In genomic region chr18:21682276-21683051, GRCh38 we compare ENCODE assay signal across 8 cellular contexts. TPM values are rescaled to one million over a fixed set of nuclear protein-coding genes. Genes with fewer than 3 reads are reported as not detected.
DNase-seq lines count a peak whose midpoint lies in the region; ATAC-seq and TF ChIP-seq lines count a peak whose summit lies in the region.

No MANE protein-coding gene starts in this region.

- no peak overlapping the region for H3K27ac Mint-ChIP-seq in CD4-positive, alpha-beta memory T cell
- no peak overlapping the region for H3K27ac Mint-ChIP-seq in central memory CD8-positive, alpha-beta T cell (ENCODE audit: low read depth)

- peak; percentile 44 for ATAC-seq in GM21381 (IDR thresholded peaks at IDR 0.05; ENCODE audit: unreplicated experiment)
- ATAC-seq in central memory CD8-positive, alpha-beta T cell (replicated peaks; ENCODE audit: extremely low read depth, poor library complexity, severe bottlenecking) = peak; percentile 83

- peaks cover 0 to 10% of the 10 kb centered on the region in 2 donors for H3K36me3 Mint-ChIP-seq in CD4-positive, alpha-beta memory T cell
- H3K36me3 Mint-ChIP-seq in central memory CD8-positive, alpha-beta T cell (ENCODE audit: insufficient read depth) = peaks cover 7% of the 10 kb centered on the region

- intact Hi-C loops in CD4-positive, alpha-beta memory T cell (cut with micrococcal nuclease) = loop anchor here (2.0 kb wide), 1 partner anchor 58 kb away; the partner anchor contains the start of gene MIB1
- intact Hi-C loops in vagina (cut with DNase I) = no loop called here

- POLR2A ChIA-PET in CD4-positive, alpha-beta memory T cell (lab: Charles Lee; ENCODE audit: partially characterized antibody) = interaction anchor here (0.8 to 2.4 kb wide), 14 partner anchors 11 to 571 kb away, joined by 3 to 40 read pairs (median 4); partner anchors contain the start of genes ABHD3, ESCO1, MIB1 and ROCK1

- no peak overlapping the region for H3K4me3 Mint-ChIP-seq in CD4-positive, alpha-beta memory T cell
- H3K4me3 Mint-ChIP-seq in central memory CD8-positive, alpha-beta T cell = no peak overlapping the region

- TF ChIP-seq CTCF in vagina (IDR thresholded peaks at IDR 0.05) = no peak

- H3K36me3 ChIP-seq in CD4-positive, alpha-beta memory T cell (ENCODE audit: insufficient read depth, low read length) = no peaks in the 10 kb centered on the region
- H3K36me3 ChIP-seq in vagina = no peaks in the 10 kb centered on the region

- H3K27me3 Mint-ChIP-seq in CD4-positive, alpha-beta memory T cell = no peaks in the 10 kb centered on the region
- no peaks in the 10 kb centered on the region for H3K27me3 Mint-ChIP-seq in central memory CD8-positive, alpha-beta T cell

- peaks cover 9 to 19% (median 15%) of the 10 kb centered on the region in 4 donors for H3K4me1 Mint-ChIP-seq in CD4-positive, alpha-beta memory T cell
- H3K4me1 Mint-ChIP-seq in central memory CD8-positive, alpha-beta T cell = peaks cover 15% of the 10 kb centered on the region

- peak overlapping the region; percentile 61 to 66 for H3K4me3 ChIP-seq in CD4-positive, alpha-beta memory T cell (ENCODE audit: low read length in 2 of 2)
- H3K4me3 ChIP-seq in vagina = peak overlapping the region; percentile 36 to 46

- DNase-seq in CD4-positive, alpha-beta memory T cell = peak in 4 of 5 donors; percentile 43 to 54 (median 48)
- DNase-seq in NOMO-1 (lab: John Stamatoyannopoulos, UW; ENCODE audit: unreplicated experiment in 2 of 2) (peak; percentile 26 to 77), medulla oblongata (ENCODE audit: extremely low spot score) (peak; percentile 77), vagina (ENCODE audit: extremely low spot score in 2 of 2) (no peak), NCI-H748 (lab: John Stamatoyannopoulos, UW; ENCODE audit: unreplicated experiment) (no peak), T-helper 9 cell (no peak)
- no peak for DNase-seq in central memory CD8-positive, alpha-beta T cell (ENCODE audit: low spot score in 2 of 2)

- no peaks in the 10 kb centered on the region for H3K27me3 ChIP-seq in CD4-positive, alpha-beta memory T cell (ENCODE audit: insufficient read depth, low read length)
- no peaks in the 10 kb centered on the region for H3K27me3 ChIP-seq in vagina

- no peaks in the 10 kb centered on the region for H3K9me3 Mint-ChIP-seq in CD4-positive, alpha-beta memory T cell
- H3K9me3 Mint-ChIP-seq in central memory CD8-positive, alpha-beta T cell = no peaks in the 10 kb centered on the region

- H3K9me3 ChIP-seq in CD4-positive, alpha-beta memory T cell (ENCODE audit: control insufficient read depth in 1 of 2, low read length in 2 of 2) = no peaks in the 10 kb centered on the region
- no peaks in the 10 kb centered on the region for H3K9me3 ChIP-seq in vagina

- peaks cover 37% of the 10 kb centered on the region for H3K4me1 ChIP-seq in CD4-positive, alpha-beta memory T cell (ENCODE audit: insufficient read depth, low read length)
- peaks cover 13% of the 10 kb centered on the region for H3K4me1 ChIP-seq in vagina

- TF ChIP-seq POLR2A in vagina (IDR thresholded peaks at IDR 0.05) = no peak

- peak overlapping the region; percentile 63 for H3K27ac ChIP-seq in CD4-positive, alpha-beta memory T cell (ENCODE audit: low read depth, low read length)
- H3K27ac ChIP-seq in vagina = peak overlapping the region; percentile 75

- CTCF ChIA-PET in CD4-positive, alpha-beta memory T cell (lab: Charles Lee; ENCODE audit: partially characterized antibody) = interaction anchor here (0.8 to 1.4 kb wide), 6 partner anchors 11 to 82 kb away, joined by 3 to 12 read pairs (median 4); partner anchors contain the start of genes ABHD3, ESCO1, MIB1 and SNRPD1

RNA-seq across cellular contexts. Expression of gene ABHD3, which starts 22.1 kb away (rescaled TPM):
- 10 to 100 TPM; 63.0 to 65.6 TPM for total RNA-seq in CD4-positive, alpha-beta memory T cell
- polyA plus RNA-seq in CD4-positive, alpha-beta memory T cell = 10 to 100 TPM; 35.0 to 43.9 TPM
- 21.1 TPM for total RNA-seq in vagina

RNA-seq across cellular contexts. Expression of gene MIB1, which starts 58.1 kb away (rescaled TPM):
- total RNA-seq in CD4-positive, alpha-beta memory T cell = 10 to 100 TPM; 37.6 to 39.0 TPM
- 1 to 10 TPM; 6.7 to 7.5 TPM for polyA plus RNA-seq in CD4-positive, alpha-beta memory T cell
- total RNA-seq in vagina = 21.6 TPM

Comparison
In these comparisons a context has a peak if more than half of its experiments do, and no peak if none do; other contexts are left out.
1. DNase-seq: peak in CD4-positive, alpha-beta memory T cell (4 of 5), NOMO-1 (2 of 2) and medulla oblongata (single experiment); none in central memory CD8-positive, alpha-beta T cell (0 of 2), vagina (0 of 2), NCI-H748 (single experiment) and T-helper 9 cell (single experiment).